In genomic region chr9:130680836-130681768, GRCh38 we compare ENCODE assay signal across 1 cellular context.
TF ChIP-seq lines count a peak whose summit lies in the region.

No MANE protein-coding gene starts in this region.

TF ChIP-seq in WTC11, 78 proteins besides CTCF, POLR2A, EP300 and RAD21 (continued from another document):
- TF ChIP-seq, protein P1, sequence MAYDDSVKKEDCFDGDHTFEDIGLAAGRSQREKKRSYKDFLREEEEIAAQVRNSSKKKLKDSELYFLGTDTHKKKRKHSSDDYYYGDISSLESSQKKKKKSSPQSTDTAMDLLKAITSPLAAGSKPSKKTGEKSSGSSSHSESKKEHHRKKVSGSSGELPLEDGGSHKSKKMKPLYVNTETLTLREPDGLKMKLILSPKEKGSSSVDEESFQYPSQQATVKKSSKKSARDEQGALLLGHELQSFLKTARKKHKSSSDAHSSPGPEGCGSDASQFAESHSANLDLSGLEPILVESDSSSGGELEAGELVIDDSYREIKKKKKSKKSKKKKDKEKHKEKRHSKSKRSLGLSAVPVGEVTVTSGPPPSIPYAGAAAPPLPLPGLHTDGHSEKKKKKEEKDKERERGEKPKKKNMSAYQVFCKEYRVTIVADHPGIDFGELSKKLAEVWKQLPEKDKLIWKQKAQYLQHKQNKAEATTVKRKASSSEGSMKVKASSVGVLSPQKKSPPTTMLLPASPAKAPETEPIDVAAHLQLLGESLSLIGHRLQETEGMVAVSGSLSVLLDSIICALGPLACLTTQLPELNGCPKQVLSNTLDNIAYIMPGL (CRISPR knock-in tag; IDR thresholded peaks at IDR 0.05): 0 out of 2 replicates have a peak, but pooled peaks have one; percentile 42
- TF ChIP-seq MXD4 (CRISPR knock-in tag; IDR thresholded peaks at IDR 0.05; ENCODE audit: borderline replicate concordance) (no peak), ATF1 (CRISPR knock-in tag; IDR thresholded peaks at IDR 0.05) (no peak), ELF4 (CRISPR knock-in tag; IDR thresholded peaks at IDR 0.05; ENCODE audit: low read depth) (no peak), GTF2I (CRISPR knock-in tag; conservative IDR thresholded peaks at IDR 0.05) (peak; percentile 65; the same call in 1 of the 2 replicates), JAZF1 (CRISPR knock-in tag; IDR thresholded peaks at IDR 0.05) (no peak), ATF6 (CRISPR knock-in tag; IDR thresholded peaks at IDR 0.05) (no peak), EMX1 (CRISPR knock-in tag; IDR thresholded peaks at IDR 0.05) (no peak), TCF7 (CRISPR knock-in tag; IDR thresholded peaks at IDR 0.05; ENCODE audit: low read depth) (peak; percentile 59; the same call in 1 of the 2 replicates), CBFB (CRISPR knock-in tag; IDR thresholded peaks at IDR 0.05; ENCODE audit: low read depth) (no peak), RORB (CRISPR knock-in tag; IDR thresholded peaks at IDR 0.05) (no peak), ATF3 (CRISPR knock-in tag; conservative IDR thresholded peaks at IDR 0.05) (peak; percentile 64; the same call in 1 of the 2 replicates), NFATC4 (CRISPR knock-in tag; IDR thresholded peaks at IDR 0.05) (no peak), MYBL2 (CRISPR knock-in tag; IDR thresholded peaks at IDR 0.05) (peak; percentile 87), TEAD4 (CRISPR knock-in tag; IDR thresholded peaks at IDR 0.05) (no peak), ZBTB21 (CRISPR knock-in tag; IDR thresholded peaks at IDR 0.05; ENCODE audit: borderline replicate concordance) (no peak), RELA (CRISPR knock-in tag; IDR thresholded peaks at IDR 0.05; ENCODE audit: borderline replicate concordance) (0 out of 2 replicates have a peak, but pooled peaks have one; percentile 34), MLX (CRISPR knock-in tag; IDR thresholded peaks at IDR 0.05) (no peak), KAT7 (CRISPR knock-in tag; IDR thresholded peaks at IDR 0.05; ENCODE audit: borderline replicate concordance) (no peak), ZNF232 (CRISPR knock-in tag; IDR thresholded peaks at IDR 0.05) (peak; percentile 15; the same call in 1 of the 2 replicates), ZNF512 (CRISPR knock-in tag; IDR thresholded peaks at IDR 0.05; ENCODE audit: borderline replicate concordance) (no peak), NFYB (CRISPR knock-in tag; conservative IDR thresholded peaks at IDR 0.05; ENCODE audit: low read depth) (0 out of 2 replicates have a peak, but pooled peaks have one; percentile 31), SOX15 (CRISPR knock-in tag; IDR thresholded peaks at IDR 0.05) (no peak), SMAD3 (CRISPR knock-in tag; IDR thresholded peaks at IDR 0.05; ENCODE audit: borderline replicate concordance) (no peak)
- TF ChIP-seq, protein P2, sequence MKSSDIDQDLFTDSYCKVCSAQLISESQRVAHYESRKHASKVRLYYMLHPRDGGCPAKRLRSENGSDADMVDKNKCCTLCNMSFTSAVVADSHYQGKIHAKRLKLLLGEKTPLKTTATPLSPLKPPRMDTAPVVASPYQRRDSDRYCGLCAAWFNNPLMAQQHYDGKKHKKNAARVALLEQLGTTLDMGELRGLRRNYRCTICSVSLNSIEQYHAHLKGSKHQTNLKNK (CRISPR knock-in tag; IDR thresholded peaks at IDR 0.05): no peak
- TF ChIP-seq, protein P3, sequence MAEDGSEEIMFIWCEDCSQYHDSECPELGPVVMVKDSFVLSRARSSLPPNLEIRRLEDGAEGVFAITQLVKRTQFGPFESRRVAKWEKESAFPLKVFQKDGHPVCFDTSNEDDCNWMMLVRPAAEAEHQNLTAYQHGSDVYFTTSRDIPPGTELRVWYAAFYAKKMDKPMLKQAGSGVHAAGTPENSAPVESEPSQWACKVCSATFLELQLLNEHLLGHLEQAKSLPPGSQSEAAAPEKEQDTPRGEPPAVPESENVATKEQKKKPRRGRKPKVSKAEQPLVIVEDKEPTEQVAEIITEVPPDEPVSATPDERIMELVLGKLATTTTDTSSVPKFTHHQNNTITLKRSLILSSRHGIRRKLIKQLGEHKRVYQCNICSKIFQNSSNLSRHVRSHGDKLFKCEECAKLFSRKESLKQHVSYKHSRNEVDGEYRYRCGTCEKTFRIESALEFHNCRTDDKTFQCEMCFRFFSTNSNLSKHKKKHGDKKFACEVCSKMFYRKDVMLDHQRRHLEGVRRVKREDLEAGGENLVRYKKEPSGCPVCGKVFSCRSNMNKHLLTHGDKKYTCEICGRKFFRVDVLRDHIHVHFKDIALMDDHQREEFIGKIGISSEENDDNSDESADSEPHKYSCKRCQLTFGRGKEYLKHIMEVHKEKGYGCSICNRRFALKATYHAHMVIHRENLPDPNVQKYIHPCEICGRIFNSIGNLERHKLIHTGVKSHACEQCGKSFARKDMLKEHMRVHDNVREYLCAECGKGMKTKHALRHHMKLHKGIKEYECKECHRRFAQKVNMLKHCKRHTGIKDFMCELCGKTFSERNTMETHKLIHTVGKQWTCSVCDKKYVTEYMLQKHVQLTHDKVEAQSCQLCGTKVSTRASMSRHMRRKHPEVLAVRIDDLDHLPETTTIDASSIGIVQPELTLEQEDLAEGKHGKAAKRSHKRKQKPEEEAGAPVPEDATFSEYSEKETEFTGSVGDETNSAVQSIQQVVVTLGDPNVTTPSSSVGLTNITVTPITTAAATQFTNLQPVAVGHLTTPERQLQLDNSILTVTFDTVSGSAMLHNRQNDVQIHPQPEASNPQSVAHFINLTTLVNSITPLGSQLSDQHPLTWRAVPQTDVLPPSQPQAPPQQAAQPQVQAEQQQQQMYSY (CRISPR knock-in tag; IDR thresholded peaks at IDR 0.05): peak; percentile 55
- TF ChIP-seq, protein P4, sequence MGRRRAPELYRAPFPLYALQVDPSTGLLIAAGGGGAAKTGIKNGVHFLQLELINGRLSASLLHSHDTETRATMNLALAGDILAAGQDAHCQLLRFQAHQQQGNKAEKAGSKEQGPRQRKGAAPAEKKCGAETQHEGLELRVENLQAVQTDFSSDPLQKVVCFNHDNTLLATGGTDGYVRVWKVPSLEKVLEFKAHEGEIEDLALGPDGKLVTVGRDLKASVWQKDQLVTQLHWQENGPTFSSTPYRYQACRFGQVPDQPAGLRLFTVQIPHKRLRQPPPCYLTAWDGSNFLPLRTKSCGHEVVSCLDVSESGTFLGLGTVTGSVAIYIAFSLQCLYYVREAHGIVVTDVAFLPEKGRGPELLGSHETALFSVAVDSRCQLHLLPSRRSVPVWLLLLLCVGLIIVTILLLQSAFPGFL (CRISPR knock-in tag; IDR thresholded peaks at IDR 0.05; ENCODE audit: borderline replicate concordance): no peak
- TF ChIP-seq, protein P5, sequence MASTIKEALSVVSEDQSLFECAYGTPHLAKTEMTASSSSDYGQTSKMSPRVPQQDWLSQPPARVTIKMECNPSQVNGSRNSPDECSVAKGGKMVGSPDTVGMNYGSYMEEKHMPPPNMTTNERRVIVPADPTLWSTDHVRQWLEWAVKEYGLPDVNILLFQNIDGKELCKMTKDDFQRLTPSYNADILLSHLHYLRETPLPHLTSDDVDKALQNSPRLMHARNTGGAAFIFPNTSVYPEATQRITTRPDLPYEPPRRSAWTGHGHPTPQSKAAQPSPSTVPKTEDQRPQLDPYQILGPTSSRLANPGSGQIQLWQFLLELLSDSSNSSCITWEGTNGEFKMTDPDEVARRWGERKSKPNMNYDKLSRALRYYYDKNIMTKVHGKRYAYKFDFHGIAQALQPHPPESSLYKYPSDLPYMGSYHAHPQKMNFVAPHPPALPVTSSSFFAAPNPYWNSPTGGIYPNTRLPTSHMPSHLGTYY (CRISPR knock-in tag; IDR thresholded peaks at IDR 0.05): no peak
- TF ChIP-seq, protein P6, sequence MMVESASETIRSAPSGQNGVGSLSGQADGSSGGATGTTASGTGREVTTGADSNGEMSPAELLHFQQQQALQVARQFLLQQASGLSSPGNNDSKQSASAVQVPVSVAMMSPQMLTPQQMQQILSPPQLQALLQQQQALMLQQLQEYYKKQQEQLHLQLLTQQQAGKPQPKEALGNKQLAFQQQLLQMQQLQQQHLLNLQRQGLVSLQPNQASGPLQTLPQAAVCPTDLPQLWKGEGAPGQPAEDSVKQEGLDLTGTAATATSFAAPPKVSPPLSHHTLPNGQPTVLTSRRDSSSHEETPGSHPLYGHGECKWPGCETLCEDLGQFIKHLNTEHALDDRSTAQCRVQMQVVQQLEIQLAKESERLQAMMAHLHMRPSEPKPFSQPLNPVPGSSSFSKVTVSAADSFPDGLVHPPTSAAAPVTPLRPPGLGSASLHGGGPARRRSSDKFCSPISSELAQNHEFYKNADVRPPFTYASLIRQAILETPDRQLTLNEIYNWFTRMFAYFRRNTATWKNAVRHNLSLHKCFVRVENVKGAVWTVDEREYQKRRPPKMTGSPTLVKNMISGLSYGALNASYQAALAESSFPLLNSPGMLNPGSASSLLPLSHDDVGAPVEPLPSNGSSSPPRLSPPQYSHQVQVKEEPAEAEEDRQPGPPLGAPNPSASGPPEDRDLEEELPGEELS (CRISPR knock-in tag; IDR thresholded peaks at IDR 0.05): peak; percentile 88
- TF ChIP-seq, protein P7, sequence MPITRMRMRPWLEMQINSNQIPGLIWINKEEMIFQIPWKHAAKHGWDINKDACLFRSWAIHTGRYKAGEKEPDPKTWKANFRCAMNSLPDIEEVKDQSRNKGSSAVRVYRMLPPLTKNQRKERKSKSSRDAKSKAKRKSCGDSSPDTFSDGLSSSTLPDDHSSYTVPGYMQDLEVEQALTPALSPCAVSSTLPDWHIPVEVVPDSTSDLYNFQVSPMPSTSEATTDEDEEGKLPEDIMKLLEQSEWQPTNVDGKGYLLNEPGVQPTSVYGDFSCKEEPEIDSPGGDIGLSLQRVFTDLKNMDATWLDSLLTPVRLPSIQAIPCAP (CRISPR knock-in tag; IDR thresholded peaks at IDR 0.05): peak; percentile 86; the same call in 1 of the 2 replicates
